ENCODE assay signal across 8 cellular contexts in genomic region chr1:23810818-23811420, GRCh38.
DNase-seq lines count a peak whose midpoint lies in the region; ATAC-seq, FAIRE-seq and TF ChIP-seq lines count a peak whose summit lies in the region.

No MANE protein-coding gene starts in this region.

- H3K27me3 Mint-ChIP-seq in activated naive CD8-positive, alpha-beta T cell treated with anti-CD3 and anti-CD28 coated beads, Interleukin-2, amount 50 U/mL, for 24 hours, result no peaks in the 10 kb centered on the region

- H3K4me1 ChIP-seq in iPS-20b (ENCODE audit: insufficient read depth, low read length), result peaks cover 4% of the 10 kb centered on the region; the same call in 1 of the 2 replicates

- peak overlapping the region; percentile 3 for H3K27ac ChIP-seq in iPS-20b (ENCODE audit: low read length)

- POLR2A ChIA-PET in HEK293T (lab: Yijun Ruan, JAX), result interaction anchor here (0.8 to 2.3 kb wide), 4 partner anchors 10 to 33 kb away, joined by 3 to 14 read pairs (median 4); partner anchors contain the start of genes GALE, HMGCL and PITHD1

- no peaks in the 10 kb centered on the region for H3K9me3 ChIP-seq in iPS-20b (ENCODE audit: insufficient read depth, low read depth, low read length)

- peak overlapping the region; percentile 0 for H3K27ac Mint-ChIP-seq in activated naive CD8-positive, alpha-beta T cell treated with anti-CD3 and anti-CD28 coated beads, Interleukin-2, amount 50 U/mL, for 24 hours

- TF ChIP-seq CTCF in D721Med (IDR thresholded peaks at IDR 0.05; ENCODE audit: insufficient read depth, missing control alignments), result peak; percentile 54

- peaks cover 4% of the 10 kb centered on the region for H3K36me3 Mint-ChIP-seq in activated naive CD8-positive, alpha-beta T cell treated with anti-CD3 and anti-CD28 coated beads, Interleukin-2, amount 50 U/mL, for 24 hours (ENCODE audit: low read depth)

- H3K4me1 Mint-ChIP-seq in activated naive CD8-positive, alpha-beta T cell treated with anti-CD3 and anti-CD28 coated beads, Interleukin-2, amount 50 U/mL, for 24 hours, result peaks cover 9% of the 10 kb centered on the region

- H3K4me3 Mint-ChIP-seq in activated naive CD8-positive, alpha-beta T cell treated with anti-CD3 and anti-CD28 coated beads, Interleukin-2, amount 50 U/mL, for 24 hours, result no peak overlapping the region

- peak; percentile 63 for ATAC-seq in activated naive CD8-positive, alpha-beta T cell treated with anti-CD3 and anti-CD28 coated beads, Interleukin-2, amount 50 U/mL, for 24 hours

- H3K27me3 ChIP-seq in iPS-20b (ENCODE audit: insufficient read depth, low read length), result no peaks in the 10 kb centered on the region

- DNase-seq in D721Med (ENCODE audit: insufficient read length, low spot score) (no peak), HEK293T (ENCODE audit: extremely low spot score) (peak; percentile 58), RPMI8226 (peak; percentile 81), cortex of kidney (lab: John Stamatoyannopoulos, UW) (no peak)
- DNase-seq in activated naive CD8-positive, alpha-beta T cell treated with anti-CD3 and anti-CD28 coated beads, Interleukin-2, amount 50 U/mL, for 24 hours, result peak; percentile 59
- DNase-seq in stimulated activated CD8-positive, alpha-beta memory T cell treated with anti-CD3 and anti-CD28 coated beads, Interleukin-4, amount 100 ng/mL, for 48 hours, result peak; percentile 73
- DNase-seq in NK-92 treated with Interleukin-12 subunit alpha and Interleukin-12 subunit beta, amount 100 ng/mL, for 24 hours (lab: John Stamatoyannopoulos, UW), result no peak

- H3K36me3 ChIP-seq in iPS-20b (ENCODE audit: insufficient read depth, low read depth, low read length), result no peaks in the 10 kb centered on the region

- CTCF ChIA-PET in HEK293T (lab: Yijun Ruan, JAX), result interaction anchor here (0.6 to 1.8 kb wide), 11 partner anchors 8 to 307 kb away, joined by 3 to 12 read pairs (median 4); partner anchors contain the start of gene HMGCL

- H3K9me3 Mint-ChIP-seq in activated naive CD8-positive, alpha-beta T cell treated with anti-CD3 and anti-CD28 coated beads, Interleukin-2, amount 50 U/mL, for 24 hours, result no peaks in the 10 kb centered on the region

- FAIRE-seq in D721Med (lab: Jason Lieb, UNC), result no peak

- H3K9ac ChIP-seq in iPS-20b (ENCODE audit: low read depth, low read length), result no peak overlapping the region

- no peak overlapping the region for H3K4me3 ChIP-seq in iPS-20b (ENCODE audit: low read length)

TF ChIP-seq in HEK293T, 16 proteins besides CTCF, POLR2A, EP300 and RAD21:
- TF ChIP-seq NFRKB (IDR thresholded peaks at IDR 0.05), result no peak

Comparison
In these comparisons a context has a peak if more than half of its experiments do, and no peak if none do; other contexts are left out.
1. DNase-seq: peak in HEK293T (single experiment), RPMI8226 (single experiment), activated naive CD8-positive, alpha-beta T cell treated with anti-CD3 and anti-CD28 coated beads, Interleukin-2, amount 50 U/mL, for 24 hours (single experiment) and stimulated activated CD8-positive, alpha-beta memory T cell treated with anti-CD3 and anti-CD28 coated beads, Interleukin-4, amount 100 ng/mL, for 48 hours (single experiment); none in D721Med (single experiment), NK-92 treated with Interleukin-12 subunit alpha and Interleukin-12 subunit beta, amount 100 ng/mL, for 24 hours (single experiment) and cortex of kidney (single experiment).